In genomic region chr1:171793656-171794055, GRCh38 we compare ENCODE assay signal across 1 cellular context.
TF ChIP-seq lines count a peak whose summit lies in the region.

No MANE protein-coding gene starts in this region.

TF ChIP-seq in endothelial cell of umbilical vein, 7 proteins besides CTCF, POLR2A, EP300 and RAD21 (continued from another document):
- TF ChIP-seq MAX (IDR thresholded peaks at IDR 0.05; ENCODE audit: insufficient read depth, insufficient read length): no peak
- no peak for TF ChIP-seq EZH2 (IDR thresholded peaks at IDR 0.05; ENCODE audit: borderline replicate concordance, low read depth, low read length, severe bottlenecking)
- TF ChIP-seq POLR2AphosphoS5 (IDR thresholded peaks at IDR 0.05; ENCODE audit: insufficient read depth, low read depth, low read length): no peak
- TF ChIP-seq MYC (IDR thresholded peaks at IDR 0.05; ENCODE audit: low read depth, low read length): no peak
- TF ChIP-seq JUN (IDR thresholded peaks at IDR 0.05; ENCODE audit: borderline replicate concordance, insufficient read depth, insufficient read length, low read depth): no peak
- TF ChIP-seq FOS (IDR thresholded peaks at IDR 0.05; ENCODE audit: borderline replicate concordance, insufficient read depth, low read length): no peak
